Comparison of ENCODE assay signal across 25 cellular contexts in genomic region chr10:82266438-82266837, GRCh38.
DNase-seq lines count a peak whose midpoint lies in the region; ATAC-seq and TF ChIP-seq lines count a peak whose summit lies in the region.
"Had no signal": no experiment of that assay in that cellular context is flagged by ENCODE, and none has a peak within 500 bp of the region (broad histone marks: within the 10 kb centered on the region; RNA-seq: fewer than 3 reads in every experiment).

No MANE protein-coding gene starts in this region.

- H3K27ac ChIP-seq in brain microvascular endothelial cell, result no peak overlapping the region
- no peak overlapping the region for H3K27ac ChIP-seq in WERI-Rb-1
- H3K27ac ChIP-seq: heart left ventricle, left ventricle myocardium inferior, psoas muscle, skin epidermis, thoracic aorta had no signal

- H3K36me3 ChIP-seq in brain microvascular endothelial cell (replicated peaks), result no peaks in the 10 kb centered on the region
- no peaks in the 10 kb centered on the region for H3K36me3 ChIP-seq in WERI-Rb-1
- H3K36me3 ChIP-seq: heart left ventricle, left ventricle myocardium inferior, thoracic aorta had no signal

- DNase-seq in HK-2 (ENCODE audit: unreplicated experiment), result peak; percentile 6
- DNase-seq in brain microvascular endothelial cell, result peak; percentile 3
- DNase-seq in fibroblast of the conjunctiva (ENCODE audit: low read depth), result peak; percentile 12
- no peak for DNase-seq in omental fat pad (ENCODE audit: low spot score)
- DNase-seq in NCI-H2107 treated with DMSO at 0.1 percent for 48 hours (lab: John Stamatoyannopoulos, UW; ENCODE audit: unreplicated experiment), result no peak
- DNase-seq in WERI-Rb-1, result no peak
- DNase-seq in UCSD-AML1 (lab: John Stamatoyannopoulos, UW; ENCODE audit: unreplicated experiment), result no peak
- DNase-seq: activated CD8-positive, alpha-beta T cell treated with anti-CD3 and anti-CD28 coated beads, Interleukin-2, amount 10 ng/mL, durations not matched to agents 7 days and 5 days; activated gamma-delta T cell; CD4-positive, alpha-beta memory T cell; central memory CD4-positive, alpha-beta T cell; DMS 273 treated with DMSO at 0.1 percent for 48 hours; heart left ventricle; left ventricle myocardium inferior; NCI-H1092; NCI-H2029; NCI-H226; psoas muscle; stimulated activated CD4-positive, alpha-beta T cell treated with anti-CD3 and anti-CD28 coated beads, Interleukin-2, amount 100 ng/mL, for 24 hours; T1000 had no signal

- ATAC-seq in omental fat pad (ENCODE audit: low FRiP score) (peak; percentile 81), HG03108 (IDR thresholded peaks at IDR 0.05; ENCODE audit: unreplicated experiment) (no peak)
- ATAC-seq: activated CD8-positive, alpha-beta T cell treated with anti-CD3 and anti-CD28 coated beads, Interleukin-2, amount 10 ng/mL, durations not matched to agents 7 days and 5 days; HCT116; Right ventricle myocardium inferior had no signal

- in situ Hi-C loops in brain microvascular endothelial cell (cut with HindIII; ENCODE audit: low pct_ligation_motif_present, low sequenced_read_pairs), result no loop called here

- H3K27me3 ChIP-seq in brain microvascular endothelial cell (replicated peaks) (no peaks in the 10 kb centered on the region), WERI-Rb-1 (ENCODE audit: insufficient read depth, low read depth, severe bottlenecking) (no peaks in the 10 kb centered on the region)
- H3K27me3 ChIP-seq: heart left ventricle had no signal

- TF ChIP-seq CTCF in brain microvascular endothelial cell (IDR thresholded peaks at IDR 0.05; ENCODE audit: low read depth, low read length, missing control alignments), result no peak
- TF ChIP-seq CTCF in omental fat pad (IDR thresholded peaks at IDR 0.05), result no peak
- no peak for TF ChIP-seq CTCF in WERI-Rb-1 (IDR thresholded peaks at IDR 0.05; ENCODE audit: low read depth, low read length)

- H3K4me3 ChIP-seq in brain microvascular endothelial cell (ENCODE audit: low read depth, low read length) (no peak overlapping the region), WERI-Rb-1 (ENCODE audit: low read depth, low read length) (no peak overlapping the region)
- H3K4me3 ChIP-seq: heart left ventricle, left ventricle myocardium inferior, psoas muscle, skin epidermis, thoracic aorta had no signal

- no peaks in the 10 kb centered on the region for H3K9me3 ChIP-seq in WERI-Rb-1 (ENCODE audit: severe bottlenecking)
- H3K9me3 ChIP-seq: heart left ventricle, left ventricle myocardium inferior, psoas muscle, thoracic aorta had no signal

Comparison
In these comparisons a context has a peak if more than half of its experiments do, and no peak if none do; other contexts are left out.
1. DNase-seq: peak in HK-2 (single experiment), brain microvascular endothelial cell (single experiment) and fibroblast of the conjunctiva (single experiment); none in omental fat pad (single experiment), NCI-H2107 treated with DMSO at 0.1 percent for 48 hours (single experiment), WERI-Rb-1 (single experiment) and UCSD-AML1 (single experiment).